8 cellular contexts compared by ENCODE assay signal in the genomic region with DNA sequence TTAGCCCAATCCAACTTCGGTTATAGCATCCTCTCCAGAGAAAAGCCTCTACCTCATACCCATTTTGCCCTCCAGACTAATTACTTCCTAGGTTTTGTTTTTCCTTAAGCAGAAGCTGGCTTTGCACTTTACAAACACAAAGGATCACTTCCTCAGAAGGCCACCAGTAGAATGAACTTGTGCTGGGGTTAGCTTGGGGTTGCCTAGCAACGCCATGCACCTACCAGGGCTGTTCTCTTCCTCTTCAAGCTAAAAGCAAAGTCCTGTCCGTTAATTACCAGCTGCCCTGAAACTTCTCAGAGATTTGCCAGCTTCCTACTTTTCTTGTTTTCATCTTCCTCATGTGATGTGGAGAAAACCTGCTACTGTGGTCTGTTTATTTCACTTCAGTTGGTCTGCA.
DNase-seq lines count a peak whose midpoint lies in the region; ATAC-seq lines count a peak whose summit lies in the region.

No MANE protein-coding gene starts in this region.

- no peaks in the 10 kb centered on the region for H3K79me2 ChIP-seq in mesendoderm (ENCODE audit: control insufficient read depth, insufficient read depth, low read length)

- ATAC-seq in GM18861 (IDR thresholded peaks at IDR 0.05; ENCODE audit: unreplicated experiment) = peak; percentile 84
- ATAC-seq in HG03280 (IDR thresholded peaks at IDR 0.05; ENCODE audit: unreplicated experiment) = peak; percentile 85
- ATAC-seq in GM19328 (IDR thresholded peaks at IDR 0.05; ENCODE audit: unreplicated experiment) = no peak

- no peak overlapping the region for H3K27ac ChIP-seq in mesendoderm (ENCODE audit: low read depth, low read length)

- H3K4me2 ChIP-seq in mesendoderm (ENCODE audit: low read length) = no peak overlapping the region

- H3K27me3 ChIP-seq in mesendoderm (ENCODE audit: insufficient read depth, low read length, poor library complexity) = no peaks in the 10 kb centered on the region

- H4K8ac ChIP-seq in mesendoderm (ENCODE audit: low read depth, low read length) = no peak overlapping the region

- H3K9ac ChIP-seq in mesendoderm (ENCODE audit: low read length) = no peak overlapping the region

- DNase-seq in NCI-H748 treated with DMSO at 0.1 percent for 48 hours (lab: John Stamatoyannopoulos, UW) (peak; percentile 92), mesendoderm (peak; percentile 82), GM19238 (ENCODE audit: insufficient read length, low spot score) (no peak), nucleus accumbens (lab: John Stamatoyannopoulos, UW) (no peak), Kasumi-1 (lab: John Stamatoyannopoulos, UW) (no peak)

- H2AK5ac ChIP-seq in mesendoderm (ENCODE audit: low read length) = no peak overlapping the region

- H2BK120ac ChIP-seq in mesendoderm (ENCODE audit: low read depth, low read length) = no peak overlapping the region

- no peaks in the 10 kb centered on the region for H3K4me1 ChIP-seq in mesendoderm (ENCODE audit: control insufficient read depth, low read depth, low read length)

- no peak overlapping the region for H2BK5ac ChIP-seq in mesendoderm (ENCODE audit: low read length)

- WGBS in mesendoderm (ENCODE audit: extremely low coverage, insufficient coverage, low lambda C conversion rate) = no CpG with 5 or more reads among the region's 3 CpGs

- no peak overlapping the region for H3K4me3 ChIP-seq in mesendoderm (ENCODE audit: low read length)

- no peak overlapping the region for H3K18ac ChIP-seq in mesendoderm (ENCODE audit: low read length)

- no peak overlapping the region for H3K4ac ChIP-seq in mesendoderm (ENCODE audit: low read depth, low read length)

- no peak overlapping the region for H4K5ac ChIP-seq in mesendoderm (ENCODE audit: low read length)

- no peaks in the 10 kb centered on the region for H3K36me3 ChIP-seq in mesendoderm (ENCODE audit: control insufficient read depth, insufficient read depth, low read length)

- H3K23ac ChIP-seq in mesendoderm (ENCODE audit: low read length) = no peak overlapping the region

- H2BK15ac ChIP-seq in mesendoderm (replicated peaks; ENCODE audit: low read depth) = no peak overlapping the region

- H3K79me1 ChIP-seq in mesendoderm (ENCODE audit: low read length) = no peaks in the 10 kb centered on the region

- H3K56ac ChIP-seq in mesendoderm (ENCODE audit: low read length) = no peak overlapping the region

Comparison
In these comparisons a context has a peak if more than half of its experiments do, and no peak if none do; other contexts are left out.
1. DNase-seq: peak in NCI-H748 treated with DMSO at 0.1 percent for 48 hours (single experiment) and mesendoderm (single experiment); none in GM19238 (single experiment), nucleus accumbens (0 of 56) and Kasumi-1 (0 of 2).